In genomic region chr10:23516530-23516929, GRCh38 we compare ENCODE assay signal across 8 cellular contexts.
DNase-seq lines count a peak whose midpoint lies in the region; ATAC-seq and TF ChIP-seq lines count a peak whose summit lies in the region.

No MANE protein-coding gene starts in this region.

- H3K4me1 ChIP-seq in adipocyte (ENCODE audit: control insufficient read depth, insufficient read depth, low read length): peaks cover 11% of the 10 kb centered on the region

- no peak overlapping the region for H3K9ac ChIP-seq in adipocyte (ENCODE audit: low read length)

- DNase-seq in AG09309 (ENCODE audit: low read depth): no peak
- peak; percentile 45 for DNase-seq in HEK293T (ENCODE audit: extremely low spot score)
- DNase-seq in adipocyte (ENCODE audit: low read depth): peak; percentile 54
- DNase-seq in kidney tubule cell (ENCODE audit: low spot score): peak; percentile 39
- no peak for DNase-seq in NCI-H446 treated with DMSO at 0.1 percent for 48 hours (lab: John Stamatoyannopoulos, UW)
- no peak for DNase-seq in activated CD4-positive, alpha-beta T cell treated with anti-CD3 and anti-CD28 coated beads for 1 hour
- no peak for DNase-seq in NCI-H1436 treated with DMSO at 0.1 percent for 48 hours (lab: John Stamatoyannopoulos, UW)

- POLR2A ChIA-PET in HEK293T (lab: Yijun Ruan, JAX): no interaction called here

- H3K27me3 ChIP-seq in adipocyte (replicated peaks; ENCODE audit: control insufficient read depth, insufficient read depth, low read length): peaks cover 4% of the 10 kb centered on the region

- no peak for ATAC-seq in HG03442 (IDR thresholded peaks at IDR 0.05; ENCODE audit: unreplicated experiment)

- no peaks in the 10 kb centered on the region for H3K9me3 ChIP-seq in adipocyte (ENCODE audit: control insufficient read depth, low read length)

- CTCF ChIA-PET in HEK293T (lab: Yijun Ruan, JAX): interaction anchor here (0.6 to 1.2 kb wide), 4 partner anchors 14 to 179 kb away, joined by 3 to 4 read pairs (median 3); no protein-coding TSS in a partner anchor

- peak; percentile 59 for TF ChIP-seq CTCF in AG09309 (IDR thresholded peaks at IDR 0.05; ENCODE audit: control insufficient read depth, insufficient read depth, low read depth, low read length, missing control alignments)

- H3K4me3 ChIP-seq in AG09309 (ENCODE audit: control insufficient read depth, low read depth, low read length): no peak overlapping the region
- H3K4me3 ChIP-seq in adipocyte (ENCODE audit: low read length): no peak overlapping the region

- no peaks in the 10 kb centered on the region for H3K36me3 ChIP-seq in adipocyte (ENCODE audit: control insufficient read depth, insufficient read depth, low read length, severe bottlenecking)

TF ChIP-seq in HEK293T, 16 proteins besides CTCF, POLR2A, EP300 and RAD21:
- TF ChIP-seq ZNF384 (IDR thresholded peaks at IDR 0.05): no peak
- TF ChIP-seq LEF1 (IDR thresholded peaks at IDR 0.05; ENCODE audit: borderline replicate concordance): no peak
- no peak for TF ChIP-seq HDGF (IDR thresholded peaks at IDR 0.05; ENCODE audit: borderline replicate concordance)
- TF ChIP-seq FOXA1 (IDR thresholded peaks at IDR 0.05): no peak
- no peak for TF ChIP-seq SP1 (IDR thresholded peaks at IDR 0.05)
- TF ChIP-seq BHLHE40 (IDR thresholded peaks at IDR 0.05; ENCODE audit: borderline replicate concordance): no peak
- no peak for TF ChIP-seq SUZ12 (IDR thresholded peaks at IDR 0.05)
- TF ChIP-seq TARDBP (IDR thresholded peaks at IDR 0.05): no peak
- no peak for TF ChIP-seq NFRKB (IDR thresholded peaks at IDR 0.05)
- TF ChIP-seq FOXM1 (IDR thresholded peaks at IDR 0.05; ENCODE audit: borderline replicate concordance): no peak
- no peak for TF ChIP-seq ELF4 (IDR thresholded peaks at IDR 0.05)
- TF ChIP-seq, protein P1, sequence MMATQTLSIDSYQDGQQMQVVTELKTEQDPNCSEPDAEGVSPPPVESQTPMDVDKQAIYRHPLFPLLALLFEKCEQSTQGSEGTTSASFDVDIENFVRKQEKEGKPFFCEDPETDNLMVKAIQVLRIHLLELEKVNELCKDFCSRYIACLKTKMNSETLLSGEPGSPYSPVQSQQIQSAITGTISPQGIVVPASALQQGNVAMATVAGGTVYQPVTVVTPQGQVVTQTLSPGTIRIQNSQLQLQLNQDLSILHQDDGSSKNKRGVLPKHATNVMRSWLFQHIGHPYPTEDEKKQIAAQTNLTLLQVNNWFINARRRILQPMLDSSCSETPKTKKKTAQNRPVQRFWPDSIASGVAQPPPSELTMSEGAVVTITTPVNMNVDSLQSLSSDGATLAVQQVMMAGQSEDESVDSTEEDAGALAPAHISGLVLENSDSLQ (IDR thresholded peaks at IDR 0.05): no peak
- TF ChIP-seq FOXK2 (IDR thresholded peaks at IDR 0.05): no peak
- TF ChIP-seq CTBP1 (IDR thresholded peaks at IDR 0.05; ENCODE audit: borderline replicate concordance): no peak

Comparison
In these comparisons a context has a peak if more than half of its experiments do, and no peak if none do; other contexts are left out.
1. DNase-seq: peak in HEK293T (single experiment), adipocyte (single experiment) and kidney tubule cell (single experiment); none in AG09309 (single experiment), NCI-H446 treated with DMSO at 0.1 percent for 48 hours (single experiment), activated CD4-positive, alpha-beta T cell treated with anti-CD3 and anti-CD28 coated beads for 1 hour (single experiment) and NCI-H1436 treated with DMSO at 0.1 percent for 48 hours (single experiment).